In genomic region chr7:47358944-47359588, GRCh38 we compare ENCODE assay signal across 15 cellular contexts.
"Had no signal": no experiment of that assay in that cellular context is flagged by ENCODE, and none has a peak within 500 bp of the region (broad histone marks: within the 10 kb centered on the region; RNA-seq: fewer than 3 reads in every experiment).

No MANE protein-coding gene starts in this region.

- H3K4me1 ChIP-seq: ascending aorta had no signal

- H3K27ac Mint-ChIP-seq: activated CD4-positive, alpha-beta memory T cell treated with anti-CD3 and anti-CD28 coated beads for 36 hours; activated naive CD8-positive, alpha-beta T cell treated with anti-CD3 and anti-CD28 coated beads, Interleukin-2, amount 50 U/mL, for 24 hours; natural killer cell treated with Interleukin-12 subunit alpha and Interleukin-12 subunit beta and Interleukin-15 and Interleukin-18, amount 100 ng/mL, for 72 hours had no signal

- H3K9me3 ChIP-seq: ascending aorta, esophagus muscularis mucosa, thyroid gland had no signal

- ATAC-seq: activated naive CD8-positive, alpha-beta T cell treated with anti-CD3 and anti-CD28 coated beads, Interleukin-2, amount 50 U/mL, for 24 hours; left lobe of liver; natural killer cell treated with Interleukin-12 subunit alpha and Interleukin-12 subunit beta and Interleukin-15 and Interleukin-18, amount 100 ng/mL, for 72 hours had no signal

- H3K27me3 ChIP-seq: ascending aorta, esophagus muscularis mucosa, thyroid gland had no signal

- DNase-seq: activated CD4-positive, alpha-beta memory T cell treated with anti-CD3 and anti-CD28 coated beads for 36 hours; activated naive CD4-positive, alpha-beta T cell; activated naive CD8-positive, alpha-beta T cell treated with anti-CD3 and anti-CD28 coated beads, Interleukin-2, amount 50 U/mL, for 24 hours; foreskin melanocyte; mammary epithelial cell; occipital lobe; stimulated activated CD4-positive, alpha-beta T cell treated with anti-CD3 and anti-CD28 coated beads, Interleukin-4, amount 100 ng/mL, for 4 hours; T-helper 9 cell; thyroid gland had no signal

- FAIRE-seq: colon had no signal

- H3K4me3 ChIP-seq: ascending aorta, esophagus muscularis mucosa, thyroid gland had no signal

- H3K36me3 Mint-ChIP-seq: activated CD4-positive, alpha-beta memory T cell treated with anti-CD3 and anti-CD28 coated beads for 36 hours; natural killer cell treated with Interleukin-12 subunit alpha and Interleukin-12 subunit beta and Interleukin-15 and Interleukin-18, amount 100 ng/mL, for 72 hours had no signal

- H3K9me3 Mint-ChIP-seq: activated CD4-positive, alpha-beta memory T cell treated with anti-CD3 and anti-CD28 coated beads for 36 hours; activated naive CD8-positive, alpha-beta T cell treated with anti-CD3 and anti-CD28 coated beads, Interleukin-2, amount 50 U/mL, for 24 hours; natural killer cell treated with Interleukin-12 subunit alpha and Interleukin-12 subunit beta and Interleukin-15 and Interleukin-18, amount 100 ng/mL, for 72 hours had no signal

- H3K4me3 Mint-ChIP-seq: activated CD4-positive, alpha-beta memory T cell treated with anti-CD3 and anti-CD28 coated beads for 36 hours; activated naive CD8-positive, alpha-beta T cell treated with anti-CD3 and anti-CD28 coated beads, Interleukin-2, amount 50 U/mL, for 24 hours; natural killer cell treated with Interleukin-12 subunit alpha and Interleukin-12 subunit beta and Interleukin-15 and Interleukin-18, amount 100 ng/mL, for 72 hours had no signal

- H3K27me3 Mint-ChIP-seq: activated CD4-positive, alpha-beta memory T cell treated with anti-CD3 and anti-CD28 coated beads for 36 hours; activated naive CD8-positive, alpha-beta T cell treated with anti-CD3 and anti-CD28 coated beads, Interleukin-2, amount 50 U/mL, for 24 hours; natural killer cell treated with Interleukin-12 subunit alpha and Interleukin-12 subunit beta and Interleukin-15 and Interleukin-18, amount 100 ng/mL, for 72 hours had no signal

- H3K36me3 ChIP-seq: esophagus muscularis mucosa, thyroid gland had no signal

- H3K27ac ChIP-seq: ascending aorta, esophagus muscularis mucosa, VCaP had no signal
